In genomic region chr1:187276677-187277076, GRCh38 we compare ENCODE assay signal across 17 cellular contexts.
DNase-seq lines count a peak whose midpoint lies in the region; ATAC-seq and TF ChIP-seq lines count a peak whose summit lies in the region.
"Had no signal": no experiment of that assay in that cellular context is flagged by ENCODE, and none has a peak within 500 bp of the region (broad histone marks: within the 10 kb centered on the region; RNA-seq: fewer than 3 reads in every experiment).

No MANE protein-coding gene starts in this region.

- CTCF ChIA-PET in naive thymus-derived CD4-positive, alpha-beta T cell (lab: Charles Lee): no interaction called here
- CTCF ChIA-PET in MCF 10A (lab: Yijun Ruan, JAX): interaction anchor here (0.6 to 0.7 kb wide), 2 partner anchors 135 to 595 kb away, joined by 3 read pairs; no protein-coding TSS in a partner anchor

- no peaks in the 10 kb centered on the region for H3K27me3 Mint-ChIP-seq in naive thymus-derived CD4-positive, alpha-beta T cell
- no peaks in the 10 kb centered on the region for H3K27me3 Mint-ChIP-seq in MCF 10A (ENCODE audit: insufficient read depth, unreplicated experiment)
- H3K27me3 Mint-ChIP-seq: CD4-positive, alpha-beta memory T cell had no signal

- no peaks in the 10 kb centered on the region for H3K36me3 Mint-ChIP-seq in naive thymus-derived CD4-positive, alpha-beta T cell
- no peaks in the 10 kb centered on the region for H3K36me3 Mint-ChIP-seq in MCF 10A (ENCODE audit: insufficient read depth, unreplicated experiment)
- H3K36me3 Mint-ChIP-seq: CD14-positive monocyte; CD4-positive, alpha-beta memory T cell had no signal

- no peaks in the 10 kb centered on the region for H3K36me3 ChIP-seq in naive thymus-derived CD4-positive, alpha-beta T cell (ENCODE audit: control insufficient read depth in 2 of 3, insufficient read depth in 3 of 3, low read length in 3 of 3)
- H3K36me3 ChIP-seq: BLaER1, HAP-1 had no signal

- H3K4me3 Mint-ChIP-seq in naive thymus-derived CD4-positive, alpha-beta T cell: no peak overlapping the region
- H3K4me3 Mint-ChIP-seq in MCF 10A (ENCODE audit: unreplicated experiment): no peak overlapping the region
- H3K4me3 Mint-ChIP-seq: CD14-positive monocyte; CD4-positive, alpha-beta memory T cell had no signal

- H3K4me1 Mint-ChIP-seq in naive thymus-derived CD4-positive, alpha-beta T cell: peaks cover 0 to 10% (median 4%) of the 10 kb centered on the region in 7 donors
- H3K4me1 Mint-ChIP-seq in MCF 10A (ENCODE audit: insufficient read depth, unreplicated experiment): no peaks in the 10 kb centered on the region
- H3K4me1 Mint-ChIP-seq: CD14-positive monocyte had no signal

- no peaks in the 10 kb centered on the region for H3K27me3 ChIP-seq in naive thymus-derived CD4-positive, alpha-beta T cell (ENCODE audit: control insufficient read depth in 2 of 2, insufficient read depth in 2 of 2, low read length in 2 of 2)
- H3K27me3 ChIP-seq: BLaER1 had no signal

- peaks cover 0 to 4% (median 0%) of the 10 kb centered on the region in 11 donors for H3K9me3 Mint-ChIP-seq in naive thymus-derived CD4-positive, alpha-beta T cell
- no peaks in the 10 kb centered on the region for H3K9me3 Mint-ChIP-seq in MCF 10A (ENCODE audit: unreplicated experiment)
- H3K9me3 Mint-ChIP-seq: CD14-positive monocyte had no signal

- no peak overlapping the region for H3K27ac Mint-ChIP-seq in naive thymus-derived CD4-positive, alpha-beta T cell
- no peak overlapping the region for H3K27ac Mint-ChIP-seq in MCF 10A (ENCODE audit: low read depth, unreplicated experiment)
- H3K27ac Mint-ChIP-seq: CD14-positive monocyte; CD4-positive, alpha-beta memory T cell had no signal

- ATAC-seq in SK-N-SH treated with all-trans-retinoic acid at 6 μM for 48 hours: no peak
- no peak for ATAC-seq in naive thymus-derived CD4-positive, alpha-beta T cell
- ATAC-seq in GM18498 (IDR thresholded peaks at IDR 0.05; ENCODE audit: unreplicated experiment): no peak
- ATAC-seq: GM12878 had no signal

- no peaks in the 10 kb centered on the region for H3K9me3 ChIP-seq in naive thymus-derived CD4-positive, alpha-beta T cell (ENCODE audit: control insufficient read depth in 2 of 3, low read length in 3 of 3)
- H3K9me3 ChIP-seq: BLaER1, HAP-1 had no signal

- TF ChIP-seq CTCF in MCF 10A (IDR thresholded peaks at IDR 0.05; ENCODE audit: unreplicated experiment): no peak

- no peaks in the 10 kb centered on the region for H3K4me1 ChIP-seq in naive thymus-derived CD4-positive, alpha-beta T cell (ENCODE audit: control insufficient read depth in 2 of 2, insufficient read depth in 2 of 2, low read length in 2 of 2)
- H3K4me1 ChIP-seq: HAP-1 had no signal

- intact Hi-C loops in naive thymus-derived CD4-positive, alpha-beta T cell (cut with micrococcal nuclease): no loop called here
- intact Hi-C loops in MCF 10A (cut with micrococcal nuclease): no loop called here

- POLR2A ChIA-PET in naive thymus-derived CD4-positive, alpha-beta T cell (lab: Charles Lee): no interaction called here
- POLR2A ChIA-PET in MCF 10A (lab: Yijun Ruan, JAX): interaction anchor here (0.6 to 0.9 kb wide), 2 partner anchors 12 to 1619 kb away, joined by 3 read pairs; no protein-coding TSS in a partner anchor

- peak; percentile 64 for DNase-seq in NCI-H748 (lab: John Stamatoyannopoulos, UW; ENCODE audit: unreplicated experiment)
- DNase-seq in NCI-H748 treated with DMSO at 0.1 percent for 48 hours (lab: John Stamatoyannopoulos, UW): no peak
- peak; percentile 54 for DNase-seq in NCI-H146 treated with DMSO at 0.1 percent for 48 hours (lab: John Stamatoyannopoulos, UW; ENCODE audit: unreplicated experiment)
- no peak for DNase-seq in naive thymus-derived CD4-positive, alpha-beta T cell
- no peak for DNase-seq in superior temporal gyrus (ENCODE audit: extremely low spot score)
- DNase-seq in MCF 10A (ENCODE audit: unreplicated experiment): no peak
- DNase-seq: 8988T; Calu3; CD4-positive, alpha-beta memory T cell; DND-41; EL had no signal

- no TSS peak for BruUV-seq in MCF 10A (replicated peaks; lab: Mats Ljungman, UMichigan)

- H3K4me3 ChIP-seq in naive thymus-derived CD4-positive, alpha-beta T cell (ENCODE audit: low read length): no peak overlapping the region
- H3K4me3 ChIP-seq: BLaER1, GM12878, HAP-1 had no signal

- H3K27ac ChIP-seq in naive thymus-derived CD4-positive, alpha-beta T cell (ENCODE audit: low read depth, low read length): no peak overlapping the region
- H3K27ac ChIP-seq: BLaER1 had no signal

TF ChIP-seq in SK-N-SH treated with all-trans-retinoic acid at 6 μM for 48 hours, 23 proteins besides CTCF, POLR2A, EP300 and RAD21:
- TF ChIP-seq ESRRG (CRISPR knock-in tag; IDR thresholded peaks at IDR 0.05) (no peak), TCF4 (CRISPR knock-in tag; IDR thresholded peaks at IDR 0.05; ENCODE audit: borderline replicate concordance) (peak; percentile 41; the same call in 1 of the 2 replicates), RARB (CRISPR knock-in tag; IDR thresholded peaks at IDR 0.05) (no peak), OSR1 (CRISPR knock-in tag; IDR thresholded peaks at IDR 0.05) (no peak)
- TF ChIP-seq, protein P1, sequence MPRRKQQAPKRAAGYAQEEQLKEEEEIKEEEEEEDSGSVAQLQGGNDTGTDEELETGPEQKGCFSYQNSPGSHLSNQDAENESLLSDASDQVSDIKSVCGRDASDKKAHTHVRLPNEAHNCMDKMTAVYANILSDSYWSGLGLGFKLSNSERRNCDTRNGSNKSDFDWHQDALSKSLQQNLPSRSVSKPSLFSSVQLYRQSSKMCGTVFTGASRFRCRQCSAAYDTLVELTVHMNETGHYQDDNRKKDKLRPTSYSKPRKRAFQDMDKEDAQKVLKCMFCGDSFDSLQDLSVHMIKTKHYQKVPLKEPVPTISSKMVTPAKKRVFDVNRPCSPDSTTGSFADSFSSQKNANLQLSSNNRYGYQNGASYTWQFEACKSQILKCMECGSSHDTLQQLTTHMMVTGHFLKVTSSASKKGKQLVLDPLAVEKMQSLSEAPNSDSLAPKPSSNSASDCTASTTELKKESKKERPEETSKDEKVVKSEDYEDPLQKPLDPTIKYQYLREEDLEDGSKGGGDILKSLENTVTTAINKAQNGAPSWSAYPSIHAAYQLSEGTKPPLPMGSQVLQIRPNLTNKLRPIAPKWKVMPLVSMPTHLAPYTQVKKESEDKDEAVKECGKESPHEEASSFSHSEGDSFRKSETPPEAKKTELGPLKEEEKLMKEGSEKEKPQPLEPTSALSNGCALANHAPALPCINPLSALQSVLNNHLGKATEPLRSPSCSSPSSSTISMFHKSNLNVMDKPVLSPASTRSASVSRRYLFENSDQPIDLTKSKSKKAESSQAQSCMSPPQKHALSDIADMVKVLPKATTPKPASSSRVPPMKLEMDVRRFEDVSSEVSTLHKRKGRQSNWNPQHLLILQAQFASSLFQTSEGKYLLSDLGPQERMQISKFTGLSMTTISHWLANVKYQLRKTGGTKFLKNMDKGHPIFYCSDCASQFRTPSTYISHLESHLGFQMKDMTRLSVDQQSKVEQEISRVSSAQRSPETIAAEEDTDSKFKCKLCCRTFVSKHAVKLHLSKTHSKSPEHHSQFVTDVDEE (CRISPR knock-in tag; IDR thresholded peaks at IDR 0.05): no peak

Comparison
In these comparisons a context has a peak if more than half of its experiments do, and no peak if none do; other contexts are left out.
1. DNase-seq: peak in NCI-H748 (single experiment) and NCI-H146 treated with DMSO at 0.1 percent for 48 hours (single experiment); none in NCI-H748 treated with DMSO at 0.1 percent for 48 hours (single experiment), naive thymus-derived CD4-positive, alpha-beta T cell (0 of 9), superior temporal gyrus (single experiment) and MCF 10A (single experiment).